ENCODE assay signal across 1 cellular context in the genomic region with DNA sequence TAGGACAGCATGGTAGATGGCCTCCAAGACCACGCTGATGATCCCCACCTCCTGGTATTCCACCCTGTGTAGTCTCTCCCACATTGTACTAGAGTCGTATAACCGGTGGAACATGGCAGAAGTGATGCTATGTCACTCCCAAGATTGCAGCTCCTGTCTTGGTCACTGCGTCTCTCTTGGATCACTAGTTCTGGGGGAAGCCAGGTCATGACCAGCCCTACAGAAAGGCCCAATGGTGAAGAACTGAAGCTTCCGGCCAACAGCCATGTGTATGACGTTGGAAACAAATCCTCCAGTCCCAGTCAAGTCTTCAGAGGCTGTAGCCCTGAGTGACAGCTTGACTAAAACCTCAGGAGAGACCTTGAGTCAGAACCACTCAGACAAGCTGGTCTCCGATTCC.
TF ChIP-seq lines count a peak whose summit lies in the region.

No MANE protein-coding gene starts in this region.

TF ChIP-seq in IMR-90, 13 proteins besides CTCF, POLR2A, EP300 and RAD21 (continued from another document):
- TF ChIP-seq ELK1 (IDR thresholded peaks at IDR 0.05; ENCODE audit: borderline replicate concordance, low read depth, low read length) (no peak), NFE2L2 (IDR thresholded peaks at IDR 0.05; ENCODE audit: low read depth, low read length) (no peak)
TF ChIP-seq in IMR-90: peak in this region for 0.
